Comparison of ENCODE assay signal across 19 cellular contexts in the genomic region with DNA sequence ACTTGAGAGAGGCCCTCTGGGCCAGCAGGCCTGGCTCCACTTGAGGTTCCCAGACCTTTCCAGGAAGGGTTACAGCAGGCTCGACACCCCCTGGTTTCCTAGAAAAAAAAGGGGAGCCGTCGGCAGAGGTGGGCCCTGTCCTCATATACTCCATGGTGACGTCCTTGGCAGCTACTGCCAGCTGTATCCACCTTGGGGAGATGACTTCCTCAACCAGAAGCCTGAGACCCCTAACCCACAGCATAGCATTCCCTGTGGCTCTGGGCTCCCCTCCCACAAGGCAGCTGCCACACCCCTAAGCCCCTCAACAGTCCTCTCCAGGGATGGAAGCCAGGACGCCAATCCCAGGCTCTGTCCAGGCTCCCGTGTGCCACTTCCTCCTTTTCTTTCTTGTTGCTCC.
DNase-seq lines count a peak whose midpoint lies in the region; ATAC-seq, FAIRE-seq and TF ChIP-seq lines count a peak whose summit lies in the region.
"Had no signal": no experiment of that assay in that cellular context is flagged by ENCODE, and none has a peak within 500 bp of the region (broad histone marks: within the 10 kb centered on the region; RNA-seq: fewer than 3 reads in every experiment).

No MANE protein-coding gene starts in this region.

- no peak overlapping the region for H3K27ac ChIP-seq in H1 (ENCODE audit: low read depth, low read length)
- no peak overlapping the region for H3K27ac ChIP-seq in neuronal stem cell (replicated peaks; ENCODE audit: low read length)
- no peak overlapping the region for H3K27ac ChIP-seq in tibial nerve
- H3K27ac ChIP-seq: A549, C4-2B had no signal

- no peak overlapping the region for H2AFZ ChIP-seq in H1 (ENCODE audit: low read length)
- no peak overlapping the region for H2AFZ ChIP-seq in neuronal stem cell (ENCODE audit: low read length)

- H3K27me3 ChIP-seq in H1 (replicated peaks in 1 of 4; ENCODE audit: control insufficient read depth in 3 of 4, extremely low read depth in 1 of 4, insufficient read depth in 3 of 4, low read length in 3 of 4) (no peaks in the 10 kb centered on the region), neuronal stem cell (ENCODE audit: control insufficient read depth in 3 of 3, insufficient read depth in 3 of 3, low read depth in 1 of 3, low read length in 3 of 3) (no peaks in the 10 kb centered on the region), tibial nerve (no peaks in the 10 kb centered on the region)
- H3K27me3 ChIP-seq: BE2C had no signal

- no peaks in the 10 kb centered on the region for H3K36me3 Mint-ChIP-seq in T-helper 17 cell (ENCODE audit: low read depth)
- no peaks in the 10 kb centered on the region for H3K36me3 Mint-ChIP-seq in stimulated activated effector memory CD8-positive, alpha-beta T cell treated with anti-CD3 and anti-CD28 coated beads, Interleukin-12 subunit alpha, Interleukin-12 subunit beta, amount 100 ng/mL, for 72 hours
- H3K36me3 Mint-ChIP-seq: CD4-positive, alpha-beta memory T cell had no signal

- H4K91ac ChIP-seq in H1 (replicated peaks; ENCODE audit: insufficient read length, low read length) (no peak overlapping the region), neuronal stem cell (ENCODE audit: low read depth, low read length, poor library complexity) (peak overlapping the region; percentile 61)

- H3K14ac ChIP-seq in H1 (ENCODE audit: insufficient read length) (no peak overlapping the region), neuronal stem cell (ENCODE audit: low read length) (no peak overlapping the region)

- CTCF ChIA-PET in H1 (lab: Charles Lee; ENCODE audit: partially characterized antibody) = interaction anchor here (0.9 to 2.1 kb wide), 4 partner anchors 11 to 71 kb away, joined by 3 to 7 read pairs (median 4); no protein-coding TSS in a partner anchor

- no peak overlapping the region for H4K5ac ChIP-seq in H1 (ENCODE audit: insufficient read length, low read depth, low read length)

- ATAC-seq in T-helper 17 cell (no peak), GM18873 (IDR thresholded peaks at IDR 0.05; ENCODE audit: low FRiP score, unreplicated experiment) (no peak)
- no peak for ATAC-seq in stimulated activated effector memory CD8-positive, alpha-beta T cell treated with anti-CD3 and anti-CD28 coated beads, Interleukin-12 subunit alpha, Interleukin-12 subunit beta, amount 100 ng/mL, for 72 hours
- ATAC-seq: A549 had no signal

- H2BK20ac ChIP-seq in H1 (ENCODE audit: low read length) = no peak overlapping the region

- DNase-seq in T-helper 17 cell (no peak), H1 (ENCODE audit: low read depth in 1 of 2, low spot score in 2 of 2) (no peak), neuronal stem cell (ENCODE audit: low spot score) (no peak), tibial nerve (ENCODE audit: low spot score in 2 of 2) (no peak)
- no peak for DNase-seq in stimulated activated effector memory CD8-positive, alpha-beta T cell treated with anti-CD3 and anti-CD28 coated beads, Interleukin-12 subunit alpha, Interleukin-12 subunit beta, amount 100 ng/mL, for 72 hours (ENCODE audit: low spot score in 2 of 2)
- DNase-seq in activated T-cell treated with anti-CD3 and anti-CD28 coated beads, Interleukin-2, amount 50 U/mL, for 1 hour = no peak
- DNase-seq: BE2C; CD4-positive, alpha-beta memory T cell; DMS153; DMS79 treated with DMSO at 0.1 percent for 48 hours; EL; IMR-90 had no signal

- no peak overlapping the region for H3K4me3 ChIP-seq in H1 (ENCODE audit: extremely low read depth in 1 of 4, insufficient read depth in 2 of 4, low read depth in 3 of 4, low read length in 4 of 4)
- no peak overlapping the region for H3K4me3 ChIP-seq in neuronal stem cell (ENCODE audit: low read length in 2 of 2)
- H3K4me3 ChIP-seq in tibial nerve = no peak overlapping the region
- H3K4me3 ChIP-seq: A549 had no signal

- H3K79me1 ChIP-seq in H1 (ENCODE audit: low read depth, low read length) = no peaks in the 10 kb centered on the region
- no peaks in the 10 kb centered on the region for H3K79me1 ChIP-seq in neuronal stem cell (ENCODE audit: low read depth, low read length)

- H3K18ac ChIP-seq in H1 (ENCODE audit: extremely low read depth, low read length) (no peak overlapping the region), neuronal stem cell (ENCODE audit: low read length) (peak overlapping the region; percentile 50)

- H3K4me1 ChIP-seq in H1 (replicated peaks in 1 of 4; ENCODE audit: control insufficient read depth in 3 of 4, insufficient read depth in 4 of 4, low read length in 3 of 4) (no peaks in the 10 kb centered on the region), neuronal stem cell (ENCODE audit: control insufficient read depth in 2 of 2, insufficient read depth in 1 of 2, low read depth in 1 of 2, low read length in 2 of 2) (peaks cover 9 to 28% of the 10 kb centered on the region in 2 donors), tibial nerve (peaks cover 0 to 10% (median 0%) of the 10 kb centered on the region in 4 donors)
- H3K4me1 ChIP-seq: A549, BE2C had no signal

- H3K4me2 ChIP-seq in H1 (ENCODE audit: insufficient read depth in 1 of 2, low read depth in 2 of 2, low read length in 2 of 2) (no peak overlapping the region), neuronal stem cell (ENCODE audit: insufficient read depth, low read length, poor library complexity, severe bottlenecking) (no peak overlapping the region)
- H3K4me2 ChIP-seq: A549 had no signal

- H2AK5ac ChIP-seq in H1 (ENCODE audit: low read depth, low read length) (no peak overlapping the region), neuronal stem cell (ENCODE audit: low read depth, low read length) (peak overlapping the region; percentile 12)

- H3K36me3 ChIP-seq in H1 (ENCODE audit: control insufficient read depth in 2 of 4, insufficient read depth in 4 of 4, low read length in 3 of 4) (no peaks in the 10 kb centered on the region), neuronal stem cell (replicated peaks in 1 of 2; ENCODE audit: control insufficient read depth in 2 of 2, insufficient read depth in 2 of 2, low read length in 2 of 2) (no peaks in the 10 kb centered on the region), tibial nerve (no peaks in the 10 kb centered on the region)
- H3K36me3 ChIP-seq: BE2C had no signal

- H3K23me2 ChIP-seq in H1 (ENCODE audit: low read depth, low read length) = no peaks in the 10 kb centered on the region

- H3K4me1 Mint-ChIP-seq in T-helper 17 cell = peaks cover 2% of the 10 kb centered on the region
- H3K4me1 Mint-ChIP-seq in stimulated activated effector memory CD8-positive, alpha-beta T cell treated with anti-CD3 and anti-CD28 coated beads, Interleukin-12 subunit alpha, Interleukin-12 subunit beta, amount 100 ng/mL, for 72 hours = peaks cover 25% of the 10 kb centered on the region
- H3K4me1 Mint-ChIP-seq: CD4-positive, alpha-beta memory T cell had no signal

- H2BK12ac ChIP-seq in H1 (ENCODE audit: low read depth, low read length) (no peak overlapping the region), neuronal stem cell (ENCODE audit: low read length) (no peak overlapping the region)

- no peak for TF ChIP-seq EP300 in H1 (IDR thresholded peaks at IDR 0.05; ENCODE audit: borderline replicate concordance in 1 of 2, low read depth in 2 of 2, low read length in 2 of 2)
- TF ChIP-seq EP300 in tibial nerve (IDR thresholded peaks at IDR 0.05) = no peak

- TF ChIP-seq RAD21 in H1 (IDR thresholded peaks at IDR 0.05 in 1 of 2, conservative IDR thresholded peaks at IDR 0.05 in 1 of 2; ENCODE audit: low read depth in 2 of 2, low read length in 2 of 2) = no peak

- H3K23ac ChIP-seq in H1 (ENCODE audit: insufficient read length) (no peak overlapping the region), neuronal stem cell (ENCODE audit: low read depth, low read length, poor library complexity) (no peak overlapping the region)

- POLR2A ChIA-PET in H1 (lab: Charles Lee; ENCODE audit: partially characterized antibody) = no interaction called here

- TF ChIP-seq CTCF in H1 (IDR thresholded peaks at IDR 0.05; ENCODE audit: control extremely low read depth in 1 of 3, insufficient read depth in 1 of 3, low read depth in 1 of 3, low read length in 3 of 3) (no peak), tibial nerve (IDR thresholded peaks at IDR 0.05) (no peak)

- H3K4ac ChIP-seq in H1 (replicated peaks; ENCODE audit: insufficient read length, low read depth, low read length) = no peak overlapping the region
- no peak overlapping the region for H3K4ac ChIP-seq in neuronal stem cell (ENCODE audit: low read length)

- 84% methylated on average over 6 of the region's 6 CpGs; no CpG with 5 or more reads in 1 of the 2 experiments for WGBS in H1 (ENCODE audit: extremely low coverage in 1 of 2, insufficient coverage in 1 of 2, insufficient read length in 1 of 2, insufficient replicate concordance in 2 of 2, low coverage in 1 of 2, low lambda C conversion rate in 2 of 2, missing lambda C conversion rate in 1 of 2), 2 experiments
- no CpG with 5 or more reads among the region's 6 CpGs for WGBS in neuronal stem cell (ENCODE audit: extremely low coverage in 2 of 2, insufficient read length in 2 of 2, insufficient replicate concordance in 1 of 2), 2 donors
- 77 to 81% methylated on average over 6 of the region's 6 CpGs for WGBS in tibial nerve, 2 donors

- H3K9me3 Mint-ChIP-seq in stimulated activated effector memory CD8-positive, alpha-beta T cell treated with anti-CD3 and anti-CD28 coated beads, Interleukin-12 subunit alpha, Interleukin-12 subunit beta, amount 100 ng/mL, for 72 hours = peaks cover 1% of the 10 kb centered on the region

- no peaks in the 10 kb centered on the region for H4K20me1 ChIP-seq in H1 (replicated peaks in 1 of 2; ENCODE audit: control insufficient read depth in 1 of 2, insufficient read depth in 2 of 2, low read length in 2 of 2)

- H3K27ac Mint-ChIP-seq in T-helper 17 cell = peak overlapping the region; percentile 2
- H3K27ac Mint-ChIP-seq in stimulated activated effector memory CD8-positive, alpha-beta T cell treated with anti-CD3 and anti-CD28 coated beads, Interleukin-12 subunit alpha, Interleukin-12 subunit beta, amount 100 ng/mL, for 72 hours = peak overlapping the region; percentile 51
- H3K27ac Mint-ChIP-seq: CD4-positive, alpha-beta memory T cell had no signal

- no peak for FAIRE-seq in H1 (lab: Jason Lieb, UNC)
- FAIRE-seq: A549, D721Med, G401.6, GM12892, H54 had no signal

- H2BK15ac ChIP-seq in H1 (ENCODE audit: low read length) (no peak overlapping the region), neuronal stem cell (ENCODE audit: low read length) (peak overlapping the region; percentile 5)

- H3K9me3 ChIP-seq in T-helper 17 cell (ENCODE audit: control insufficient read depth, low read length, poor library complexity, severe bottlenecking) (no peaks in the 10 kb centered on the region), H1 (ENCODE audit: insufficient read depth in 2 of 2, low read depth in 1 of 2, low read length in 1 of 2) (no peaks in the 10 kb centered on the region; a peak in 1 of 4 replicates), neuronal stem cell (replicated peaks in 1 of 2; ENCODE audit: control insufficient read depth in 2 of 2, insufficient read depth in 1 of 2, low read depth in 1 of 2, low read length in 2 of 2) (peaks cover 0 to 8% of the 10 kb centered on the region in 2 donors), tibial nerve (peaks cover 0 to 13% (median 0%) of the 10 kb centered on the region in 4 donors)
- H3K9me3 ChIP-seq: A549, BE2C had no signal

- H4K8ac ChIP-seq in H1 (ENCODE audit: extremely low read depth, insufficient read depth, low read length) (peak overlapping the region; percentile 59; the same call in 1 of the 2 replicates), neuronal stem cell (ENCODE audit: low read depth, low read length) (no peak overlapping the region)

- H2BK5ac ChIP-seq in H1 (ENCODE audit: low read depth, low read length) = no peak overlapping the region
- no peak overlapping the region for H2BK5ac ChIP-seq in neuronal stem cell (ENCODE audit: low read length)

- H3K9ac ChIP-seq in H1 (replicated peaks in 1 of 4; ENCODE audit: extremely low read depth in 1 of 4, low read depth in 3 of 4, low read length in 3 of 4) = no peak overlapping the region
- no peak overlapping the region for H3K9ac ChIP-seq in neuronal stem cell (ENCODE audit: low read depth, low read length, poor library complexity)

- peaks cover 4% of the 10 kb centered on the region for H3K27me3 Mint-ChIP-seq in T-helper 17 cell

- no peak overlapping the region for H3K4me3 Mint-ChIP-seq in T-helper 17 cell
- H3K4me3 Mint-ChIP-seq in stimulated activated effector memory CD8-positive, alpha-beta T cell treated with anti-CD3 and anti-CD28 coated beads, Interleukin-12 subunit alpha, Interleukin-12 subunit beta, amount 100 ng/mL, for 72 hours = no peak overlapping the region
- H3K4me3 Mint-ChIP-seq: CD4-positive, alpha-beta memory T cell had no signal

- no peak overlapping the region for H3K56ac ChIP-seq in H1 (replicated peaks; ENCODE audit: insufficient read length, low read depth, low read length)

- H2BK120ac ChIP-seq in H1 (replicated peaks; ENCODE audit: low read depth, low read length) = no peak overlapping the region
- no peak overlapping the region for H2BK120ac ChIP-seq in neuronal stem cell (ENCODE audit: low read depth, low read length)

- no peaks in the 10 kb centered on the region for H3K79me2 ChIP-seq in H1 (ENCODE audit: control insufficient read depth in 1 of 2, insufficient read depth in 2 of 2, low read length in 2 of 2)

- TF ChIP-seq POLR2A in H1 (IDR thresholded peaks at IDR 0.05; ENCODE audit: control extremely low read depth in 1 of 2, low read depth in 2 of 2, low read length in 2 of 2) = no peak
- no peak for TF ChIP-seq POLR2A in tibial nerve (IDR thresholded peaks at IDR 0.05)
